ENCODE assay signal across 18 cellular contexts in genomic region chr2:108403494-108403893, GRCh38. TPM values are rescaled to one million over a fixed set of nuclear protein-coding genes. Genes with fewer than 3 reads are reported as not detected.
DNase-seq lines count a peak whose midpoint lies in the region; FAIRE-seq and TF ChIP-seq lines count a peak whose summit lies in the region.
"Had no signal": no experiment of that assay in that cellular context is flagged by ENCODE, and none has a peak within 500 bp of the region (broad histone marks: within the 10 kb centered on the region; RNA-seq: fewer than 3 reads in every experiment).

No MANE protein-coding gene starts in this region.

- H3K9me3 Mint-ChIP-seq in activated T-helper 2 cell treated with anti-CD3 and anti-CD28 coated beads, Interferon-gamma antibody, Interleukin-2, Interleukin-4, amounts not matched to agents 10 μg/mL and 5 μg/mL and 100 μg/mL, durations not matched to agents 14 hours and 24 hours and 36 hours: peaks cover 25% of the 10 kb centered on the region

- no peak for TF ChIP-seq POLR2A in H54 (IDR thresholded peaks at IDR 0.05; ENCODE audit: low read depth, low read length)

- peak; percentile 89 for DNase-seq in A172 (ENCODE audit: low spot score)
- no peak for DNase-seq in H54 (ENCODE audit: insufficient read length, low spot score)
- DNase-seq in astrocyte of the hippocampus (ENCODE audit: low read depth, low spot score): peak; percentile 59
- peak; percentile 87 for DNase-seq in iPS DF 4.7 (ENCODE audit: extremely low read depth, low spot score)
- DNase-seq in stimulated activated naive CD4-positive, alpha-beta T cell (lab: John Stamatoyannopoulos, UW): no peak
- no peak for DNase-seq in activated T-helper 2 cell treated with anti-CD3 and anti-CD28 coated beads, Interferon-gamma antibody, Interleukin-2, Interleukin-4, amounts not matched to agents 10 μg/mL and 5 μg/mL and 100 μg/mL, durations not matched to agents 14 hours and 24 hours and 36 hours (ENCODE audit: low spot score)
- no peak for DNase-seq in germinal center (ENCODE audit: low spot score)
- no peak for DNase-seq in NCI-H2029 treated with DMSO at 0.1 percent for 48 hours (lab: John Stamatoyannopoulos, UW)
- DNase-seq: activated CD4-positive, alpha-beta T cell treated with anti-CD3 and anti-CD28 coated beads, Interleukin-2, amount 50 U/mL, for 4 hours; activated effector memory CD4-positive, alpha-beta T cell treated with anti-CD3 and anti-CD28 coated beads, Interleukin-2, amount 50 U/mL, for 16 hours; cerebellar nuclear complex; DND-41; esophagus squamous epithelium; NCI-H2171 treated with DMSO at 0.1 percent for 48 hours; stimulated activated CD8-positive, alpha-beta memory T cell treated with anti-CD3 and anti-CD28 coated beads, Interleukin-4, amount 100 ng/mL, for 48 hours; T-helper 17 cell had no signal

- no peaks in the 10 kb centered on the region for H3K4me1 Mint-ChIP-seq in activated T-helper 2 cell treated with anti-CD3 and anti-CD28 coated beads, Interferon-gamma antibody, Interleukin-2, Interleukin-4, amounts not matched to agents 10 μg/mL and 5 μg/mL and 100 μg/mL, durations not matched to agents 14 hours and 24 hours and 36 hours (ENCODE audit: low read depth)
- H3K4me1 Mint-ChIP-seq: nephron, T-helper 17 cell had no signal

- FAIRE-seq in H54 (lab: Jason Lieb, UNC): peak; percentile 53
- FAIRE-seq: GM18507 had no signal

- H3K4me3 Mint-ChIP-seq in activated T-helper 2 cell treated with anti-CD3 and anti-CD28 coated beads, Interferon-gamma antibody, Interleukin-2, Interleukin-4, amounts not matched to agents 10 μg/mL and 5 μg/mL and 100 μg/mL, durations not matched to agents 14 hours and 24 hours and 36 hours (ENCODE audit: low read depth): no peak overlapping the region
- H3K4me3 Mint-ChIP-seq: nephron, T-helper 17 cell had no signal

- H3K27ac Mint-ChIP-seq in activated T-helper 2 cell treated with anti-CD3 and anti-CD28 coated beads, Interferon-gamma antibody, Interleukin-2, Interleukin-4, amounts not matched to agents 10 μg/mL and 5 μg/mL and 100 μg/mL, durations not matched to agents 14 hours and 24 hours and 36 hours: no peak overlapping the region
- H3K27ac Mint-ChIP-seq: nephron, T-helper 17 cell had no signal

- H3K27me3 Mint-ChIP-seq in activated T-helper 2 cell treated with anti-CD3 and anti-CD28 coated beads, Interferon-gamma antibody, Interleukin-2, Interleukin-4, amounts not matched to agents 10 μg/mL and 5 μg/mL and 100 μg/mL, durations not matched to agents 14 hours and 24 hours and 36 hours (ENCODE audit: low read depth): no peaks in the 10 kb centered on the region

- intact Hi-C loops in activated T-helper 2 cell treated with anti-CD3 and anti-CD28 coated beads, Interferon-gamma antibody, Interleukin-2, Interleukin-4, amounts not matched to agents 10 μg/mL and 5 μg/mL and 100 μg/mL, durations not matched to agents 14 hours and 24 hours and 36 hours (cut with micrococcal nuclease): no loop called here

- H3K36me3 Mint-ChIP-seq in activated T-helper 2 cell treated with anti-CD3 and anti-CD28 coated beads, Interferon-gamma antibody, Interleukin-2, Interleukin-4, amounts not matched to agents 10 μg/mL and 5 μg/mL and 100 μg/mL, durations not matched to agents 14 hours and 24 hours and 36 hours (ENCODE audit: low read depth): no peaks in the 10 kb centered on the region

RNA-seq across cellular contexts. Expression of gene SULT1C4, which starts 25.7 kb away (rescaled TPM):
- total RNA-seq in A172 (2014; rRNA removed; shearing (Covaris generic)): not detected in 2 replicates
- total RNA-seq in activated T-helper 2 cell treated with anti-CD3 and anti-CD28 coated beads, Interferon-gamma antibody, Interleukin-2, Interleukin-4, amounts not matched to agents 10 μg/mL and 5 μg/mL and 100 μg/mL, durations not matched to agents 14 hours and 24 hours and 36 hours: not detected in 2 replicates

RNA-seq across cellular contexts. Expression of gene GCC2, which starts 45.5 kb away (rescaled TPM):
- 15.4 and 22.0 TPM in 2 replicates for total RNA-seq in A172 (2014; rRNA removed; shearing (Covaris generic))
- 38.8 and 42.7 TPM in 2 replicates for total RNA-seq in activated T-helper 2 cell treated with anti-CD3 and anti-CD28 coated beads, Interferon-gamma antibody, Interleukin-2, Interleukin-4, amounts not matched to agents 10 μg/mL and 5 μg/mL and 100 μg/mL, durations not matched to agents 14 hours and 24 hours and 36 hours

Comparison
In these comparisons a context has a peak if more than half of its experiments do, and no peak if none do; other contexts are left out.
1. DNase-seq: peak in A172 (single experiment), astrocyte of the hippocampus (single experiment) and iPS DF 4.7 (single experiment); none in H54 (single experiment), stimulated activated naive CD4-positive, alpha-beta T cell (0 of 6), activated T-helper 2 cell treated with anti-CD3 and anti-CD28 coated beads, Interferon-gamma antibody, Interleukin-2, Interleukin-4, amounts not matched to agents 10 μg/mL and 5 μg/mL and 100 μg/mL, durations not matched to agents 14 hours and 24 hours and 36 hours (single experiment), germinal center (single experiment) and NCI-H2029 treated with DMSO at 0.1 percent for 48 hours (single experiment).